Comparison of ENCODE assay signal across 28 cellular contexts in the genomic region with DNA sequence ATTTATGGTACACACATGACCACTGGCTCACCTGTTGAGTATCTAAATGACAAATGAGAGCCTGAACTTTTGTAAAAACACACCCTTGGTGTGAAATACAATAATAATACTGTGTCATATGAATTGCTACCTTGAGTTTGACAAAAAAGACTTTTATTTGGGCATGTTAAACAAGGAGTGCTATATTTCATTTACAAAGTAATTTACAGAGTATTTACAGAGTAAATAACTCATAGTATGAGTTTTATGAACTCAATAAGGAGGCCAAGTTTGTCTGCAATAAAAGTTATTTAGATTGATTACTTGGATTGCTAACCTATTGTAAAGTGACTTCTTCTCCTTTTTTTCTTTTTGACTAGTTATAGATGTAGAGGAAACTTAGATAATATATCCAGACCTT.
"Had no signal": no experiment of that assay in that cellular context is flagged by ENCODE, and none has a peak within 500 bp of the region (broad histone marks: within the 10 kb centered on the region; RNA-seq: fewer than 3 reads in every experiment).

No MANE protein-coding gene starts in this region.

- H3K27me3 Mint-ChIP-seq: stimulated activated memory B cell treated with anti-CD40 and anti-IgM and Interleukin-4, amounts not matched to agents 10 μg/mL and 1 μg/mL and 100 μg/mL, for 72 hours; stimulated activated naive B cell treated with anti-CD40 and anti-IgM and Interleukin-4, amounts not matched to agents 10 μg/mL and 1 μg/mL and 100 μg/mL, for 72 hours; stimulated activated naive CD8-positive, alpha-beta T cell treated with anti-CD3 and anti-CD28 coated beads, Interleukin-15, amount 100 ng/mL, for 72 hours; stimulated activated naive CD8-positive, alpha-beta T cell treated with anti-CD3 and anti-CD28 coated beads, Interleukin-15, Interleukin-2, amounts not matched to agents 100 ng/mL and 50 ng/mL, for 24 hours; type B pancreatic cell had no signal

- H3K4me1 ChIP-seq: stomach, suprapubic skin, testis, thyroid gland, tibial artery, transverse colon, upper lobe of left lung, upper lobe of right lung, uterus, vagina had no signal

- H3K27ac ChIP-seq: stomach, suprapubic skin, testis, thoracic aorta, thyroid gland, tibial artery, tibial nerve, transverse colon, upper lobe of left lung, upper lobe of right lung, uterus, vagina had no signal

- H3K36me3 Mint-ChIP-seq: stimulated activated effector memory CD8-positive, alpha-beta T cell treated with anti-CD3 and anti-CD28 coated beads, Interleukin-12 subunit alpha, Interleukin-12 subunit beta, amount 100 ng/mL, for 72 hours; stimulated activated memory B cell treated with anti-CD40 and anti-IgM and Interleukin-4, amounts not matched to agents 10 μg/mL and 1 μg/mL and 100 μg/mL, for 72 hours; stimulated activated naive B cell treated with anti-CD40 and anti-IgM and Interleukin-4, amounts not matched to agents 10 μg/mL and 1 μg/mL and 100 μg/mL, for 72 hours; type B pancreatic cell had no signal

- H3K27ac Mint-ChIP-seq: stimulated activated effector memory CD8-positive, alpha-beta T cell treated with anti-CD3 and anti-CD28 coated beads, Interleukin-12 subunit alpha, Interleukin-12 subunit beta, amount 100 ng/mL, for 72 hours; stimulated activated memory B cell treated with anti-CD40 and anti-IgM and Interleukin-4, amounts not matched to agents 10 μg/mL and 1 μg/mL and 100 μg/mL, for 72 hours; stimulated activated naive B cell treated with anti-CD40 and anti-IgM and Interleukin-4, amounts not matched to agents 10 μg/mL and 1 μg/mL and 100 μg/mL, for 72 hours; stimulated activated naive CD8-positive, alpha-beta T cell treated with anti-CD3 and anti-CD28 coated beads, Interleukin-15, amount 100 ng/mL, for 72 hours; stimulated activated naive CD8-positive, alpha-beta T cell treated with anti-CD3 and anti-CD28 coated beads, Interleukin-15, Interleukin-2, amounts not matched to agents 100 ng/mL and 50 ng/mL, for 24 hours; type B pancreatic cell had no signal

- DNase-seq: stimulated activated CD4-positive, alpha-beta T cell treated with anti-CD3 and anti-CD28 coated beads, Interleukin-2, amount 100 ng/mL, for 48 hours; stimulated activated CD4-positive, alpha-beta T cell treated with anti-CD3 and anti-CD28 coated beads, Interleukin-4, amount 100 ng/mL, for 1 hour; stimulated activated CD4-positive, alpha-beta T cell treated with anti-CD3 and anti-CD28 coated beads, Interleukin-4, amount 100 ng/mL, for 24 hours; stimulated activated CD4-positive, alpha-beta T cell treated with anti-CD3 and anti-CD28 coated beads, Interleukin-4, amount 100 ng/mL, for 4 hours; stimulated activated CD8-positive, alpha-beta memory T cell treated with anti-CD3 and anti-CD28 coated beads, Interleukin-4, amount 100 ng/mL, for 48 hours; stimulated activated naive B cell treated with anti-CD40 and anti-IgM and Interleukin-4, amounts not matched to agents 10 μg/mL and 1 μg/mL and 100 μg/mL, for 72 hours; stimulated activated naive CD4-positive, alpha-beta T cell; stimulated activated naive CD4-positive, alpha-beta T cell treated with Interleukin-2 at 50 U/mL for 16 hours; stimulated activated naive CD8-positive, alpha-beta T cell treated with anti-CD3 and anti-CD28 coated beads, Interleukin-15, amount 100 ng/mL, for 72 hours; stimulated activated naive CD8-positive, alpha-beta T cell treated with anti-CD3 and anti-CD28 coated beads, Interleukin-15, Interleukin-2, amounts not matched to agents 100 U/mL and 50 U/mL, for 24 hours; stomach; substantia nigra; testis; thyroid gland; tibial artery; transverse colon; trophoblast cell; upper lobe of left lung; uterus had no signal

- H3K4me1 Mint-ChIP-seq: stimulated activated effector memory CD8-positive, alpha-beta T cell treated with anti-CD3 and anti-CD28 coated beads, Interleukin-12 subunit alpha, Interleukin-12 subunit beta, amount 100 ng/mL, for 72 hours; stimulated activated memory B cell treated with anti-CD40 and anti-IgM and Interleukin-4, amounts not matched to agents 10 μg/mL and 1 μg/mL and 100 μg/mL, for 72 hours; stimulated activated naive B cell treated with anti-CD40 and anti-IgM and Interleukin-4, amounts not matched to agents 10 μg/mL and 1 μg/mL and 100 μg/mL, for 72 hours; stimulated activated naive CD8-positive, alpha-beta T cell treated with anti-CD3 and anti-CD28 coated beads, Interleukin-15, amount 100 ng/mL, for 72 hours had no signal

- H3K9me3 Mint-ChIP-seq: stimulated activated naive B cell treated with anti-CD40 and anti-IgM and Interleukin-4, amounts not matched to agents 10 μg/mL and 1 μg/mL and 100 μg/mL, for 72 hours; stimulated activated naive CD8-positive, alpha-beta T cell treated with anti-CD3 and anti-CD28 coated beads, Interleukin-15, amount 100 ng/mL, for 72 hours; stimulated activated naive CD8-positive, alpha-beta T cell treated with anti-CD3 and anti-CD28 coated beads, Interleukin-15, Interleukin-2, amounts not matched to agents 100 ng/mL and 50 ng/mL, for 24 hours; type B pancreatic cell had no signal

- H3K4me3 Mint-ChIP-seq: stimulated activated effector memory CD8-positive, alpha-beta T cell treated with anti-CD3 and anti-CD28 coated beads, Interleukin-12 subunit alpha, Interleukin-12 subunit beta, amount 100 ng/mL, for 72 hours; stimulated activated memory B cell treated with anti-CD40 and anti-IgM and Interleukin-4, amounts not matched to agents 10 μg/mL and 1 μg/mL and 100 μg/mL, for 72 hours; stimulated activated naive B cell treated with anti-CD40 and anti-IgM and Interleukin-4, amounts not matched to agents 10 μg/mL and 1 μg/mL and 100 μg/mL, for 72 hours; stimulated activated naive CD8-positive, alpha-beta T cell treated with anti-CD3 and anti-CD28 coated beads, Interleukin-15, amount 100 ng/mL, for 72 hours; stimulated activated naive CD8-positive, alpha-beta T cell treated with anti-CD3 and anti-CD28 coated beads, Interleukin-15, Interleukin-2, amounts not matched to agents 100 ng/mL and 50 ng/mL, for 24 hours; type B pancreatic cell had no signal

- ATAC-seq: stimulated activated effector memory CD8-positive, alpha-beta T cell treated with anti-CD3 and anti-CD28 coated beads, Interleukin-12 subunit alpha, Interleukin-12 subunit beta, amount 100 ng/mL, for 72 hours; stimulated activated memory B cell treated with anti-CD40 and anti-IgM and Interleukin-4, amounts not matched to agents 10 μg/mL and 1 μg/mL and 100 μg/mL, for 72 hours; stimulated activated naive B cell treated with anti-CD40 and anti-IgM and Interleukin-4, amounts not matched to agents 10 μg/mL and 1 μg/mL and 100 μg/mL, for 72 hours; stimulated activated naive CD8-positive, alpha-beta T cell treated with anti-CD3 and anti-CD28 coated beads, Interleukin-15, amount 100 ng/mL, for 72 hours; stimulated activated naive CD8-positive, alpha-beta T cell treated with anti-CD3 and anti-CD28 coated beads, Interleukin-15, Interleukin-2, amounts not matched to agents 100 U/mL and 50 U/mL, for 24 hours; upper lobe of right lung had no signal

- H3K27me3 ChIP-seq: stomach, suprapubic skin, testis, thyroid gland, tibial artery, tibial nerve, transverse colon, upper lobe of left lung, upper lobe of right lung, uterus, vagina had no signal

- H3K4me3 ChIP-seq: stomach, suprapubic skin, testis, thoracic aorta, thyroid gland, tibial artery, tibial nerve, transverse colon, upper lobe of left lung, upper lobe of right lung, uterus, vagina had no signal

- H3K9me3 ChIP-seq: stomach, suprapubic skin, testis, thoracic aorta, thyroid gland, tibial artery, tibial nerve, transverse colon, upper lobe of left lung, upper lobe of right lung, uterus, vagina had no signal

- H3K36me3 ChIP-seq: stomach, suprapubic skin, thoracic aorta, thyroid gland, tibial artery, tibial nerve, transverse colon, upper lobe of left lung, upper lobe of right lung, uterus, vagina had no signal
